ENCODE assay signal across 1 cellular context in the genomic region with DNA sequence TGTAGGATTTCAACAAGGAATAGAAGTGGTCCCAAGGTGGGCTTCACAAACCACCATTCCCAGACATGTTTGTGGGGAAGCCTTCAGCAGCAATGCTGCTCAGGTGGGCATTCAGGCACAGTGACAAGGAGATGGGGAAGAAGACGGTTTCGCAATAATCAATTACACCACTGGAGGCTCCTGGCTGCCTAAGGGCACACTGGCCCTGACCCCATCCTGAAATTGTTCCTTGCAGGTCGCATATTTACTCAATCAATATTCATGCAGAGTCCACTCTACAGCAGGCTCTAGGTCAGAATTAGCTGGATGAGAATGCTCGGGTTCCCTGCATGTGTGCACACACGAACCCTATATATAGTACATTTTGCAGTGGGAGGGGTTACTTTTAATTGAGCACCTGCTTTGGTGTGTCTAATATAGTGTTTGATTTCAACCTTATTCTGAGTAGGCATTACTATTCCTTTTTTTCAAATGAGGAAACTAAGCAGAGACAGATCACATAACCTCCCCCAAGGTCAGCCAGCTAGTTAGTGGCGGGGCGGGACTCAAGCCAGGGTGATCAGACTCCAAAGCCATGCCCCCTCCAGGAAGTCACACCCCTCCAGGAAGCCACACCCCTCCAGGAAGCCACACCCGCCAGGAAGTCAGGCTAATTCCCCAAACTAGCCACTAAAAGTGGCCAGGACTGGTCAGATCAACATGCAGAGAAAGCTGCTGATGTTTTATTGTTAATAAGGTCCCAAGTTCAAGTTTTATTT.
TF ChIP-seq lines count a peak whose summit lies in the region.

No MANE protein-coding gene starts in this region.

TF ChIP-seq in HepG2, 621 proteins besides CTCF, POLR2A, EP300 and RAD21 (continued from another document and continues in another):
- TF ChIP-seq HDAC2 (CRISPR knock-in tag; IDR thresholded peaks at IDR 0.05) (peak; percentile 64), KDM1A (CRISPR knock-in tag; IDR thresholded peaks at IDR 0.05) (0 out of 2 replicates have a peak, but pooled peaks have one; percentile 64), NONO (IDR thresholded peaks at IDR 0.05) (no peak), NONO (CRISPR knock-in tag; conservative IDR thresholded peaks at IDR 0.05) (peak; percentile 55; the same call in 1 of the 2 replicates), NR2F6 (IDR thresholded peaks at IDR 0.05) (peak; percentile 95), NR2F6 (CRISPR knock-in tag; IDR thresholded peaks at IDR 0.05) (peak; percentile 90), HNF4G (IDR thresholded peaks at IDR 0.05; ENCODE audit: borderline replicate concordance, low read depth, low read length) (peak; percentile 77; the same call in 1 of the 2 replicates), HNF4G (CRISPR knock-in tag; IDR thresholded peaks at IDR 0.05; ENCODE audit: borderline replicate concordance, low read depth) (no peak; the same call in 1 of the 2 replicates), KLF11 (CRISPR knock-in tag; IDR thresholded peaks at IDR 0.05) (no peak), NCOA1 (CRISPR knock-in tag; IDR thresholded peaks at IDR 0.05) (peak; percentile 63; the same call in 1 of the 2 replicates), ELF1 (CRISPR knock-in tag; IDR thresholded peaks at IDR 0.05) (peak; percentile 69), PHF21A (CRISPR knock-in tag; IDR thresholded peaks at IDR 0.05) (peak; percentile 88), ZSCAN25 (CRISPR knock-in tag; IDR thresholded peaks at IDR 0.05) (peak; percentile 76), NR2F1 (CRISPR knock-in tag; IDR thresholded peaks at IDR 0.05) (peak; percentile 89), NCOA2 (CRISPR knock-in tag; IDR thresholded peaks at IDR 0.05) (peak; percentile 83), GATAD2A (CRISPR knock-in tag; IDR thresholded peaks at IDR 0.05) (peak; percentile 98), NFKBIZ (CRISPR knock-in tag; IDR thresholded peaks at IDR 0.05) (0 out of 2 replicates have a peak, but pooled peaks have one; percentile 55), KAT2B (IDR thresholded peaks at IDR 0.05; ENCODE audit: borderline replicate concordance, low read depth, low read length) (peak; percentile 75; the same call in 1 of the 2 replicates), MTA1 (CRISPR knock-in tag; IDR thresholded peaks at IDR 0.05; ENCODE audit: borderline replicate concordance) (peak; percentile 52; the same call in 1 of the 2 replicates), ZNF841 (CRISPR knock-in tag; IDR thresholded peaks at IDR 0.05; ENCODE audit: borderline replicate concordance) (no peak), RNF2 (conservative IDR thresholded peaks at IDR 0.05; ENCODE audit: low read depth) (no peak), RBFOX2 (IDR thresholded peaks at IDR 0.05; ENCODE audit: low read depth, low read length) (0 out of 2 replicates have a peak, but pooled peaks have one; percentile 38), ERF (CRISPR knock-in tag; IDR thresholded peaks at IDR 0.05) (0 out of 2 replicates have a peak, but pooled peaks have one; percentile 41), TEAD3 (CRISPR knock-in tag; optimal IDR thresholded peaks at IDR 0.05; ENCODE audit: borderline replicate concordance) (peak; percentile 33), YEATS4 (CRISPR knock-in tag; IDR thresholded peaks at IDR 0.05; ENCODE audit: borderline replicate concordance) (peak; percentile 26; the same call in 1 of the 2 replicates), ZNF33A (CRISPR knock-in tag; IDR thresholded peaks at IDR 0.05; ENCODE audit: borderline replicate concordance) (peak; percentile 59; the same call in 1 of the 2 replicates), TOE1 (CRISPR knock-in tag; IDR thresholded peaks at IDR 0.05) (no peak), NFIC (IDR thresholded peaks at IDR 0.05; ENCODE audit: low read length) (peak; percentile 79), GABPB1 (CRISPR knock-in tag; IDR thresholded peaks at IDR 0.05) (peak; percentile 52), RCOR2 (CRISPR knock-in tag; IDR thresholded peaks at IDR 0.05) (peak; percentile 61; the same call in 1 of the 2 replicates), ZNF430 (CRISPR knock-in tag; IDR thresholded peaks at IDR 0.05) (0 out of 2 replicates have a peak, but pooled peaks have one; percentile 36), GATAD1 (CRISPR knock-in tag; IDR thresholded peaks at IDR 0.05) (peak; percentile 33; the same call in 1 of the 2 replicates), ZNF746 (CRISPR knock-in tag; IDR thresholded peaks at IDR 0.05) (peak; percentile 60; the same call in 1 of the 2 replicates), KDM5B (CRISPR knock-in tag; IDR thresholded peaks at IDR 0.05; ENCODE audit: borderline replicate concordance) (no peak), ZBTB7B (CRISPR knock-in tag; IDR thresholded peaks at IDR 0.05) (peak; percentile 92), RFX5 (IDR thresholded peaks at IDR 0.05; ENCODE audit: low read depth, low read length) (no peak), ZZZ3 (CRISPR knock-in tag; IDR thresholded peaks at IDR 0.05; ENCODE audit: borderline replicate concordance) (no peak), SIX4 (CRISPR knock-in tag; IDR thresholded peaks at IDR 0.05) (0 out of 2 replicates have a peak, but pooled peaks have one; percentile 39), RFXAP (CRISPR knock-in tag; IDR thresholded peaks at IDR 0.05; ENCODE audit: borderline replicate concordance) (0 out of 2 replicates have a peak, but pooled peaks have one; percentile 46), TMF1 (CRISPR knock-in tag; IDR thresholded peaks at IDR 0.05; ENCODE audit: low read depth) (no peak), ZNF792 (CRISPR knock-in tag; IDR thresholded peaks at IDR 0.05) (0 out of 2 replicates have a peak, but pooled peaks have one; percentile 16)
- TF ChIP-seq, protein P1, sequence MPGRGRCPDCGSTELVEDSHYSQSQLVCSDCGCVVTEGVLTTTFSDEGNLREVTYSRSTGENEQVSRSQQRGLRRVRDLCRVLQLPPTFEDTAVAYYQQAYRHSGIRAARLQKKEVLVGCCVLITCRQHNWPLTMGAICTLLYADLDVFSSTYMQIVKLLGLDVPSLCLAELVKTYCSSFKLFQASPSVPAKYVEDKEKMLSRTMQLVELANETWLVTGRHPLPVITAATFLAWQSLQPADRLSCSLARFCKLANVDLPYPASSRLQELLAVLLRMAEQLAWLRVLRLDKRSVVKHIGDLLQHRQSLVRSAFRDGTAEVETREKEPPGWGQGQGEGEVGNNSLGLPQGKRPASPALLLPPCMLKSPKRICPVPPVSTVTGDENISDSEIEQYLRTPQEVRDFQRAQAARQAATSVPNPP (CRISPR knock-in tag; IDR thresholded peaks at IDR 0.05) = 0 out of 2 replicates have a peak, but pooled peaks have one; percentile 56
- TF ChIP-seq, protein P2, sequence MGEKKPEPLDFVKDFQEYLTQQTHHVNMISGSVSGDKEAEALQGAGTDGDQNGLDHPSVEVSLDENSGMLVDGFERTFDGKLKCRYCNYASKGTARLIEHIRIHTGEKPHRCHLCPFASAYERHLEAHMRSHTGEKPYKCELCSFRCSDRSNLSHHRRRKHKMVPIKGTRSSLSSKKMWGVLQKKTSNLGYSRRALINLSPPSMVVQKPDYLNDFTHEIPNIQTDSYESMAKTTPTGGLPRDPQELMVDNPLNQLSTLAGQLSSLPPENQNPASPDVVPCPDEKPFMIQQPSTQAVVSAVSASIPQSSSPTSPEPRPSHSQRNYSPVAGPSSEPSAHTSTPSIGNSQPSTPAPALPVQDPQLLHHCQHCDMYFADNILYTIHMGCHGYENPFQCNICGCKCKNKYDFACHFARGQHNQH (CRISPR knock-in tag; IDR thresholded peaks at IDR 0.05) = peak; percentile 44; the same call in 1 of the 2 replicates
- TF ChIP-seq, protein P3, sequence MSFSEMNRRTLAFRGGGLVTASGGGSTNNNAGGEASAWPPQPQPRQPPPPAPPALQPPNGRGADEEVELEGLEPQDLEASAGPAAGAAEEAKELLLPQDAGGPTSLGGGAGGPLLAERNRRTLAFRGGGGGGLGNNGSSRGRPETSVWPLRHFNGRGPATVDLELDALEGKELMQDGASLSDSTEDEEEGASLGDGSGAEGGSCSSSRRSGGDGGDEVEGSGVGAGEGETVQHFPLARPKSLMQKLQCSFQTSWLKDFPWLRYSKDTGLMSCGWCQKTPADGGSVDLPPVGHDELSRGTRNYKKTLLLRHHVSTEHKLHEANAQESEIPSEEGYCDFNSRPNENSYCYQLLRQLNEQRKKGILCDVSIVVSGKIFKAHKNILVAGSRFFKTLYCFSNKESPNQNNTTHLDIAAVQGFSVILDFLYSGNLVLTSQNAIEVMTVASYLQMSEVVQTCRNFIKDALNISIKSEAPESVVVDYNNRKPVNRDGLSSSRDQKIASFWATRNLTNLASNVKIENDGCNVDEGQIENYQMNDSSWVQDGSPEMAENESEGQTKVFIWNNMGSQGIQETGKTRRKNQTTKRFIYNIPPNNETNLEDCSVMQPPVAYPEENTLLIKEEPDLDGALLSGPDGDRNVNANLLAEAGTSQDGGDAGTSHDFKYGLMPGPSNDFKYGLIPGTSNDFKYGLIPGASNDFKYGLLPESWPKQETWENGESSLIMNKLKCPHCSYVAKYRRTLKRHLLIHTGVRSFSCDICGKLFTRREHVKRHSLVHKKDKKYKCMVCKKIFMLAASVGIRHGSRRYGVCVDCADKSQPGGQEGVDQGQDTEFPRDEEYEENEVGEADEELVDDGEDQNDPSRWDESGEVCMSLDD (CRISPR knock-in tag; IDR thresholded peaks at IDR 0.05; ENCODE audit: borderline replicate concordance) = peak; percentile 30; the same call in 1 of the 2 replicates
- TF ChIP-seq, protein P4, sequence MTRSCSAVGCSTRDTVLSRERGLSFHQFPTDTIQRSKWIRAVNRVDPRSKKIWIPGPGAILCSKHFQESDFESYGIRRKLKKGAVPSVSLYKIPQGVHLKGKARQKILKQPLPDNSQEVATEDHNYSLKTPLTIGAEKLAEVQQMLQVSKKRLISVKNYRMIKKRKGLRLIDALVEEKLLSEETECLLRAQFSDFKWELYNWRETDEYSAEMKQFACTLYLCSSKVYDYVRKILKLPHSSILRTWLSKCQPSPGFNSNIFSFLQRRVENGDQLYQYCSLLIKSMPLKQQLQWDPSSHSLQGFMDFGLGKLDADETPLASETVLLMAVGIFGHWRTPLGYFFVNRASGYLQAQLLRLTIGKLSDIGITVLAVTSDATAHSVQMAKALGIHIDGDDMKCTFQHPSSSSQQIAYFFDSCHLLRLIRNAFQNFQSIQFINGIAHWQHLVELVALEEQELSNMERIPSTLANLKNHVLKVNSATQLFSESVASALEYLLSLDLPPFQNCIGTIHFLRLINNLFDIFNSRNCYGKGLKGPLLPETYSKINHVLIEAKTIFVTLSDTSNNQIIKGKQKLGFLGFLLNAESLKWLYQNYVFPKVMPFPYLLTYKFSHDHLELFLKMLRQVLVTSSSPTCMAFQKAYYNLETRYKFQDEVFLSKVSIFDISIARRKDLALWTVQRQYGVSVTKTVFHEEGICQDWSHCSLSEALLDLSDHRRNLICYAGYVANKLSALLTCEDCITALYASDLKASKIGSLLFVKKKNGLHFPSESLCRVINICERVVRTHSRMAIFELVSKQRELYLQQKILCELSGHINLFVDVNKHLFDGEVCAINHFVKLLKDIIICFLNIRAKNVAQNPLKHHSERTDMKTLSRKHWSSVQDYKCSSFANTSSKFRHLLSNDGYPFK (CRISPR knock-in tag; IDR thresholded peaks at IDR 0.05; ENCODE audit: borderline replicate concordance) = no peak
- TF ChIP-seq, protein P5, sequence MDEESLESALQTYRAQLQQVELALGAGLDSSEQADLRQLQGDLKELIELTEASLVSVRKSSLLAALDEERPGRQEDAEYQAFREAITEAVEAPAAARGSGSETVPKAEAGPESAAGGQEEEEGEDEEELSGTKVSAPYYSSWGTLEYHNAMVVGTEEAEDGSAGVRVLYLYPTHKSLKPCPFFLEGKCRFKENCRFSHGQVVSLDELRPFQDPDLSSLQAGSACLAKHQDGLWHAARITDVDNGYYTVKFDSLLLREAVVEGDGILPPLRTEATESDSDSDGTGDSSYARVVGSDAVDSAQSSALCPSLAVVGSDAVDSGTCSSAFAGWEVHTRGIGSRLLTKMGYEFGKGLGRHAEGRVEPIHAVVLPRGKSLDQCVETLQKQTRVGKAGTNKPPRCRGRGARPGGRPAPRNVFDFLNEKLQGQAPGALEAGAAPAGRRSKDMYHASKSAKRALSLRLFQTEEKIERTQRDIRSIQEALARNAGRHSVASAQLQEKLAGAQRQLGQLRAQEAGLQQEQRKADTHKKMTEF (CRISPR knock-in tag; IDR thresholded peaks at IDR 0.05) = peak; percentile 61
- TF ChIP-seq, protein P6, sequence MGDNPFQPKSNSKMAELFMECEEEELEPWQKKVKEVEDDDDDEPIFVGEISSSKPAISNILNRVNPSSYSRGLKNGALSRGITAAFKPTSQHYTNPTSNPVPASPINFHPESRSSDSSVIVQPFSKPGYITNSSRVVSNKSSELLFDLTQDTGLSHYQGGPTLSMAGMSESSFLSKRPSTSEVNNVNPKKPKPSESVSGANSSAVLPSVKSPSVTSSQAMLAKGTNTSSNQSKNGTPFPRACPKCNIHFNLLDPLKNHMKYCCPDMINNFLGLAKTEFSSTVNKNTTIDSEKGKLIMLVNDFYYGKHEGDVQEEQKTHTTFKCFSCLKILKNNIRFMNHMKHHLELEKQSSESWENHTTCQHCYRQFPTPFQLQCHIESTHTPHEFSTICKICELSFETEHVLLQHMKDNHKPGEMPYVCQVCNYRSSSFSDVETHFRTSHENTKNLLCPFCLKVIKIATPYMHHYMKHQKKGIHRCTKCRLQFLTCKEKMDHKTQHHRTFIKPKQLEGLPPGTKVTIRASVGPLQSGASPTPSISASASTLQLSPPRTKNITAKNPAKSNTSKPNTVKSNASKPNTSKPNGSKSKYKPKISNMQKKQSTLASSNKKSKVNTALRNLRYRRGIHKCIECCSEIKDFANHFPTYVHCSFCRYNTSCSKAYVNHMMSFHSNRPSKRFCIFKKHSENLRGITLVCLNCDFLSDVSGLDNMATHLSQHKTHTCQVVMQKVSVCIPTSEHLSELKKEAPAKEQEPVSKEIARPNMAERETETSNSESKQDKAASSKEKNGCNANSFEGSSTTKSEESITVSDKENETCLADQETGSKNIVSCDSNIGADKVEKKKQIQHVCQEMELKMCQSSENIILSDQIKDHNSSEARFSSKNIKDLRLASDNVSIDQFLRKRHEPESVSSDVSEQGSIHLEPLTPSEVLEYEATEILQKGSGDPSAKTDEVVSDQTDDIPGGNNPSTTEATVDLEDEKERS (CRISPR knock-in tag; IDR thresholded peaks at IDR 0.05) = no peak
- TF ChIP-seq, protein P7, sequence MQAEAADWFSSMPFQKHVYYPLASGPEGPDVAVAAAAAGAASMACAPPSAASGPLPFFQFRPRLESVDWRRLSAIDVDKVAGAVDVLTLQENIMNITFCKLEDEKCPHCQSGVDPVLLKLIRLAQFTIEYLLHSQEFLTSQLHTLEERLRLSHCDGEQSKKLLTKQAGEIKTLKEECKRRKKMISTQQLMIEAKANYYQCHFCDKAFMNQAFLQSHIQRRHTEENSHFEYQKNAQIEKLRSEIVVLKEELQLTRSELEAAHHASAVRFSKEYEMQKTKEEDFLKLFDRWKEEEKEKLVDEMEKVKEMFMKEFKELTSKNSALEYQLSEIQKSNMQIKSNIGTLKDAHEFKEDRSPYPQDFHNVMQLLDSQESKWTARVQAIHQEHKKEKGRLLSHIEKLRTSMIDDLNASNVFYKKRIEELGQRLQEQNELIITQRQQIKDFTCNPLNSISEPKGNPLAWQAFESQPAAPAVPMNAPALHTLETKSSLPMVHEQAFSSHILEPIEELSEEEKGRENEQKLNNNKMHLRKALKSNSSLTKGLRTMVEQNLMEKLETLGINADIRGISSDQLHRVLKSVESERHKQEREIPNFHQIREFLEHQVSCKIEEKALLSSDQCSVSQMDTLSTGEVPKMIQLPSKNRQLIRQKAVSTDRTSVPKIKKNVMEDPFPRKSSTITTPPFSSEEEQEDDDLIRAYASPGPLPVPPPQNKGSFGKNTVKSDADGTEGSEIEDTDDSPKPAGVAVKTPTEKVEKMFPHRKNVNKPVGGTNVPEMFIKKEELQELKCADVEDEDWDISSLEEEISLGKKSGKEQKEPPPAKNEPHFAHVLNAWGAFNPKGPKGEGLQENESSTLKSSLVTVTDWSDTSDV (CRISPR knock-in tag; IDR thresholded peaks at IDR 0.05) = no peak
- TF ChIP-seq, protein P8, sequence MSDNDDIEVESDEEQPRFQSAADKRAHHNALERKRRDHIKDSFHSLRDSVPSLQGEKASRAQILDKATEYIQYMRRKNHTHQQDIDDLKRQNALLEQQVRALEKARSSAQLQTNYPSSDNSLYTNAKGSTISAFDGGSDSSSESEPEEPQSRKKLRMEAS (IDR thresholded peaks at IDR 0.05) = peak; percentile 10; the same call in 1 of the 2 replicates
